In the genomic region with DNA sequence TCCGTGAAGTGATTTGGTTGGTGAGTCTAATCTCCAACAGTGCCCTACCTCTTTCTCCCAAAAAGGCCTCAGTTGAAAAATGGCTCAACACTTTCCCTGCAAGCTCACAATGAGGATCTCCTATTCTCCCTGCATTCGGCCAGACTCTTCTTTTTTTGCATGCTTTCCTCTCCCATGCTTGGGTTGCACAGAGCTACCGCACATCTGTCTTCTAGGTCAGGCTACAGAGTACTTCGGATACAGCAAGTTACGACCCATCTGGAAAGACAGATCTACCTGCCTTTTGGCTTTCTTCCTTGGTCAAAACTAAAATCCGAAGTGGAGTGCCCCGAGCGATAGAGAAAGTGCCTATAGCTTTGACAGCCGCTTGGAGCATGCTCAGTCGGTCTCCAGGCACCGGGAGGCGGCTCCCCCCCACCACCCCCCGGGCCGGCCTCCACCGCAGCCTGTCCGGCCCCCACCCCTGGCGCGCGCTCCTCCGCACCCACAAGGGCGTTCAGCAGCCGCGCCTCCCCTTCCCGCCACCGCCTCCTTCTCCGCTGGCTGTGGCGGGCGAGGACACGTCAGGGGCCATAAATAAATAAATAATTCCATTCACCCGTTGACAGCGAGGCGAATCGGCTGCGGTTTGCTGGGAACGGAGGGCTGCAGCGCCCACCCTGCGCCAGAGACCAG, we compare ENCODE assay signal across 8 cellular contexts. TPM values are rescaled to one million over a fixed set of nuclear protein-coding genes. Genes with fewer than 3 reads are reported as not detected.
A peak's percentile ranks its signal among the peaks of the same experiment; 100 is the strongest.
DNase-seq lines count a peak whose midpoint lies in the region; ATAC-seq and TF ChIP-seq lines count a peak whose summit lies in the region.

A gene with protein sequence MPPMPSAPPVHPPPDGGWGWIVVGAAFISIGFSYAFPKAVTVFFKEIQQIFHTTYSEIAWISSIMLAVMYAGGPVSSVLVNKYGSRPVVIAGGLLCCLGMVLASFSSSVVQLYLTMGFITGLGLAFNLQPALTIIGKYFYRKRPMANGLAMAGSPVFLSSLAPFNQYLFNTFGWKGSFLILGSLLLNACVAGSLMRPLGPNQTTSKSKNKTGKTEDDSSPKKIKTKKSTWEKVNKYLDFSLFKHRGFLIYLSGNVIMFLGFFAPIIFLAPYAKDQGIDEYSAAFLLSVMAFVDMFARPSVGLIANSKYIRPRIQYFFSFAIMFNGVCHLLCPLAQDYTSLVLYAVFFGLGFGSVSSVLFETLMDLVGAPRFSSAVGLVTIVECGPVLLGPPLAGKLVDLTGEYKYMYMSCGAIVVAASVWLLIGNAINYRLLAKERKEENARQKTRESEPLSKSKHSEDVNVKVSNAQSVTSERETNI (plus strand): TSS at position 473 of the 675 bp plus-strand sequence. CDS start 108,773 bp downstream, outside the sequence.

- H3K27ac Mint-ChIP-seq in IgD-negative memory B cell: peak within 1 kb of the TSS; percentile 93 to 97 (median 96)

- peak within 1 kb of the TSS; percentile 89 to 100 (median 96) for H3K4me3 Mint-ChIP-seq in IgD-negative memory B cell
- peak within 1 kb of the TSS; percentile 97 for H3K4me3 Mint-ChIP-seq in activated T-cell treated with anti-CD3 and anti-CD28 coated beads, Interleukin-2, amount 50 U/mL, for 4 hours

- H3K9me3 Mint-ChIP-seq in IgD-negative memory B cell: no peaks in the 10 kb centered on the region
- no peaks in the 10 kb centered on the region for H3K9me3 Mint-ChIP-seq in activated T-cell treated with anti-CD3 and anti-CD28 coated beads, Interleukin-2, amount 50 U/mL, for 4 hours

- peak within 1 kb of the TSS; percentile 97 to 99 (median 99) for H3K27ac ChIP-seq in esophagus muscularis mucosa (replicated peaks in 1 of 4)
- H3K27ac ChIP-seq in muscle layer of duodenum (ENCODE audit: low read length): peak within 1 kb of the TSS; percentile 95

- peak; percentile 32 for TF ChIP-seq POLR2A in esophagus muscularis mucosa (IDR thresholded peaks at IDR 0.05; ENCODE audit: low read depth)

- 0% methylated on average over 17 of the region's 37 CpGs for WGBS in esophagus muscularis mucosa

- peak; percentile 79 for DNase-seq in D341Med (ENCODE audit: low spot score)
- DNase-seq in activated T-cell treated with anti-CD3 and anti-CD28 coated beads, Interleukin-2, amount 50 U/mL, for 4 hours: peak; percentile 76
- peak; percentile 97 for DNase-seq in esophagus muscularis mucosa (ENCODE audit: extremely low spot score)
- DNase-seq in stimulated activated CD8-positive, alpha-beta memory T cell treated with anti-CD3 and anti-CD28 coated beads, Interleukin-7, amount 100 ng/mL, for 24 hours (ENCODE audit: low read depth): peak; percentile 67

- H3K36me3 ChIP-seq in esophagus muscularis mucosa (no peaks in the 10 kb centered on the region), muscle layer of duodenum (ENCODE audit: control insufficient read depth in 1 of 2, insufficient read depth in 2 of 2, low read length in 2 of 2) (peaks cover 0 to 6% of the 10 kb centered on the region in 2 donors)

- TF ChIP-seq CTCF in esophagus muscularis mucosa (IDR thresholded peaks at IDR 0.05): no peak

- no peaks in the 10 kb centered on the region for H3K27me3 Mint-ChIP-seq in IgD-negative memory B cell
- no peaks in the 10 kb centered on the region for H3K27me3 Mint-ChIP-seq in activated T-cell treated with anti-CD3 and anti-CD28 coated beads, Interleukin-2, amount 50 U/mL, for 4 hours (ENCODE audit: low read depth)

- TF ChIP-seq EP300 in esophagus muscularis mucosa (IDR thresholded peaks at IDR 0.05): peak; percentile 32

- peak within 1 kb of the TSS; percentile 62 to 90 (median 74) for H3K4me3 ChIP-seq in esophagus muscularis mucosa
- peak within 1 kb of the TSS; percentile 83 to 93 for H3K4me3 ChIP-seq in muscle layer of duodenum (ENCODE audit: low read depth in 1 of 2, low read length in 2 of 2)

- ATAC-seq in GM21576 (IDR thresholded peaks at IDR 0.05; ENCODE audit: unreplicated experiment): peak; percentile 59
- peak; percentile 54 to 64 for ATAC-seq in activated T-cell treated with anti-CD3 and anti-CD28 coated beads, Interleukin-2, amount 50 U/mL, for 4 hours

- H3K27me3 ChIP-seq in esophagus muscularis mucosa (no peaks in the 10 kb centered on the region), muscle layer of duodenum (ENCODE audit: low read depth, low read length) (no peaks in the 10 kb centered on the region)

- H3K9me3 ChIP-seq in esophagus muscularis mucosa (no peaks in the 10 kb centered on the region), muscle layer of duodenum (ENCODE audit: control insufficient read depth in 1 of 2, low read length in 2 of 2) (no peaks in the 10 kb centered on the region)

- peaks cover 14 to 32% (median 30%) of the 10 kb centered on the region in 3 donors for H3K4me1 Mint-ChIP-seq in IgD-negative memory B cell
- peaks cover 47% of the 10 kb centered on the region for H3K4me1 Mint-ChIP-seq in activated T-cell treated with anti-CD3 and anti-CD28 coated beads, Interleukin-2, amount 50 U/mL, for 4 hours (ENCODE audit: low read depth)

- H3K4me1 ChIP-seq in esophagus muscularis mucosa (peaks cover 27 to 39% (median 34%) of the 10 kb centered on the region in 4 donors), muscle layer of duodenum (ENCODE audit: control insufficient read depth in 1 of 2, insufficient read depth in 2 of 2, low read length in 2 of 2) (no peaks in the 10 kb centered on the region)

- intact Hi-C loops in esophagus muscularis mucosa (cut with DNase I): loop anchor here (10.0 kb wide), 1 partner anchor 109 kb away; no protein-coding TSS in a partner anchor

- H3K36me3 Mint-ChIP-seq in IgD-negative memory B cell: no peaks in the 10 kb centered on the region
- peaks cover 10% of the 10 kb centered on the region for H3K36me3 Mint-ChIP-seq in activated T-cell treated with anti-CD3 and anti-CD28 coated beads, Interleukin-2, amount 50 U/mL, for 4 hours (ENCODE audit: insufficient read depth)

TF ChIP-seq in PFSK-1, 5 proteins besides CTCF, POLR2A, EP300 and RAD21:
- TF ChIP-seq SIN3A (IDR thresholded peaks at IDR 0.05; ENCODE audit: borderline replicate concordance, insufficient read depth, low read length) (no peak; the same call in 1 of the 2 replicates), POLR2AphosphoS5 (IDR thresholded peaks at IDR 0.05; ENCODE audit: low read depth, low read length) (no peak), FOXP2 (optimal IDR thresholded peaks at IDR 0.05; ENCODE audit: borderline replicate concordance, extremely low read depth, extremely low read length, insufficient read depth) (peak; percentile 50), TAF1 (IDR thresholded peaks at IDR 0.05; ENCODE audit: borderline replicate concordance, insufficient read depth, low read length) (peak; percentile 97; the same call in 1 of the 2 replicates)
- TF ChIP-seq, protein P1, sequence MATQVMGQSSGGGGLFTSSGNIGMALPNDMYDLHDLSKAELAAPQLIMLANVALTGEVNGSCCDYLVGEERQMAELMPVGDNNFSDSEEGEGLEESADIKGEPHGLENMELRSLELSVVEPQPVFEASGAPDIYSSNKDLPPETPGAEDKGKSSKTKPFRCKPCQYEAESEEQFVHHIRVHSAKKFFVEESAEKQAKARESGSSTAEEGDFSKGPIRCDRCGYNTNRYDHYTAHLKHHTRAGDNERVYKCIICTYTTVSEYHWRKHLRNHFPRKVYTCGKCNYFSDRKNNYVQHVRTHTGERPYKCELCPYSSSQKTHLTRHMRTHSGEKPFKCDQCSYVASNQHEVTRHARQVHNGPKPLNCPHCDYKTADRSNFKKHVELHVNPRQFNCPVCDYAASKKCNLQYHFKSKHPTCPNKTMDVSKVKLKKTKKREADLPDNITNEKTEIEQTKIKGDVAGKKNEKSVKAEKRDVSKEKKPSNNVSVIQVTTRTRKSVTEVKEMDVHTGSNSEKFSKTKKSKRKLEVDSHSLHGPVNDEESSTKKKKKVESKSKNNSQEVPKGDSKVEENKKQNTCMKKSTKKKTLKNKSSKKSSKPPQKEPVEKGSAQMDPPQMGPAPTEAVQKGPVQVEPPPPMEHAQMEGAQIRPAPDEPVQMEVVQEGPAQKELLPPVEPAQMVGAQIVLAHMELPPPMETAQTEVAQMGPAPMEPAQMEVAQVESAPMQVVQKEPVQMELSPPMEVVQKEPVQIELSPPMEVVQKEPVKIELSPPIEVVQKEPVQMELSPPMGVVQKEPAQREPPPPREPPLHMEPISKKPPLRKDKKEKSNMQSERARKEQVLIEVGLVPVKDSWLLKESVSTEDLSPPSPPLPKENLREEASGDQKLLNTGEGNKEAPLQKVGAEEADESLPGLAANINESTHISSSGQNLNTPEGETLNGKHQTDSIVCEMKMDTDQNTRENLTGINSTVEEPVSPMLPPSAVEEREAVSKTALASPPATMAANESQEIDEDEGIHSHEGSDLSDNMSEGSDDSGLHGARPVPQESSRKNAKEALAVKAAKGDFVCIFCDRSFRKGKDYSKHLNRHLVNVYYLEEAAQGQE (IDR thresholded peaks at IDR 0.05; ENCODE audit: insufficient read depth in 1 of 2, low read depth in 2 of 2, low read length in 2 of 2): peak in 1 of 2 experiments; percentile 54; a peak in 1 of 4 replicates

RNA-seq across cellular contexts. Expression of the gene that starts here (rescaled TPM):
- polyA plus RNA-seq in IgD-negative memory B cell: 13.8 TPM
- polyA plus RNA-seq in PFSK-1 (2012; ENCODE audit: insufficient read length, low read depth): 0.80 TPM
- total RNA-seq in activated T-cell treated with anti-CD3 and anti-CD28 coated beads, Interleukin-2, amount 50 U/mL, for 4 hours: 10 to 100 TPM; 37.1 to 46.9 (median 43.9) TPM
- 10 to 100 TPM; 16.9 to 45.4 (median 27.1) TPM for total RNA-seq in esophagus muscularis mucosa

Comparison
In these comparisons a context has a peak if more than half of its experiments do, and no peak if none do; other contexts are left out.
1. Peak in every context shown above with its lines: DNase-seq, ATAC-seq, H3K4me3 ChIP-seq and H3K27ac ChIP-seq.